Comparison of ENCODE assay signal across 21 cellular contexts in genomic region chr5:130797303-130797702, GRCh38.
DNase-seq lines count a peak whose midpoint lies in the region; ATAC-seq, FAIRE-seq and TF ChIP-seq lines count a peak whose summit lies in the region.
"Had no signal": no experiment of that assay in that cellular context is flagged by ENCODE, and none has a peak within 500 bp of the region (broad histone marks: within the 10 kb centered on the region; RNA-seq: fewer than 3 reads in every experiment).

No MANE protein-coding gene starts in this region.

- no peak overlapping the region for H3K4me3 Mint-ChIP-seq in H9
- H3K4me3 Mint-ChIP-seq in activated CD4-positive, alpha-beta T cell treated with anti-CD3 and anti-CD28 coated beads, Interleukin-2, amount 10 ng/mL, durations not matched to agents 7 days and 5 days = no peak overlapping the region
- H3K4me3 Mint-ChIP-seq: CD4-positive, CD25-positive, alpha-beta regulatory T cell; CD8-positive, alpha-beta memory T cell; IgD-negative memory B cell had no signal

- H2BK120ac ChIP-seq in H9 (ENCODE audit: low read depth, low read length, poor library complexity, severe bottlenecking) = no peak overlapping the region
- no peak overlapping the region for H2BK120ac ChIP-seq in mesenchymal stem cell (ENCODE audit: low read depth, low read length)
- H2BK120ac ChIP-seq in trophoblast cell (ENCODE audit: insufficient read depth, low read length, poor library complexity) = no peak overlapping the region

- H3K9ac ChIP-seq in H9 (ENCODE audit: extremely low read depth, insufficient read length, low read length) (no peak overlapping the region), mesenchymal stem cell (ENCODE audit: low read length) (no peak overlapping the region), trophoblast cell (ENCODE audit: low read length) (no peak overlapping the region)

- peak overlapping the region in 2 of 3 experiments; percentile 8 to 12; a peak in 2 of 7 replicates for H3K27ac Mint-ChIP-seq in H9
- no peak overlapping the region for H3K27ac Mint-ChIP-seq in activated CD4-positive, alpha-beta T cell treated with anti-CD3 and anti-CD28 coated beads, Interleukin-2, amount 10 ng/mL, durations not matched to agents 7 days and 5 days
- H3K27ac Mint-ChIP-seq: CD4-positive, CD25-positive, alpha-beta regulatory T cell; CD8-positive, alpha-beta memory T cell; IgD-negative memory B cell had no signal

- in situ Hi-C loops in gastrocnemius medialis (cut with MboI; ENCODE audit: low sequenced_read_pairs in 4 of 4) = no loop called here

- H3K4me1 ChIP-seq in H9 (ENCODE audit: insufficient read depth, low read length) (no peaks in the 10 kb centered on the region), mesenchymal stem cell (ENCODE audit: control insufficient read depth, insufficient read depth, low read depth, low read length) (no peaks in the 10 kb centered on the region), trophoblast cell (ENCODE audit: control insufficient read depth in 1 of 2, insufficient read depth in 2 of 2, low read length in 2 of 2) (no peaks in the 10 kb centered on the region), gastrocnemius medialis (no peaks in the 10 kb centered on the region), small intestine (ENCODE audit: control insufficient read depth in 2 of 2, insufficient read depth in 1 of 2, low read depth in 1 of 2, low read length in 1 of 2) (no peaks in the 10 kb centered on the region)
- H3K4me1 ChIP-seq: BE2C had no signal

- H3K4me3 ChIP-seq in mesenchymal stem cell (ENCODE audit: insufficient read depth in 1 of 2, low read depth in 1 of 2, low read length in 2 of 2) (no peak overlapping the region), trophoblast cell (ENCODE audit: low read depth, low read length) (no peak overlapping the region), gastrocnemius medialis (no peak overlapping the region), small intestine (ENCODE audit: low read depth in 1 of 2, low read length in 2 of 2) (no peak overlapping the region)

- H2BK12ac ChIP-seq in H9 (ENCODE audit: insufficient read length, low read depth, low read length) (no peak overlapping the region), mesenchymal stem cell (ENCODE audit: low read length in 2 of 2) (no peak overlapping the region), trophoblast cell (ENCODE audit: low read length) (no peak overlapping the region)

- no peak for FAIRE-seq in small intestine (lab: Jason Lieb, UNC)
- FAIRE-seq: D721Med, G401.6, GM12891, GM19239 had no signal

- H2BK20ac ChIP-seq in H9 (ENCODE audit: low read depth, low read length, poor library complexity, severe bottlenecking) = no peak overlapping the region

- H3T11ph ChIP-seq in H9 (ENCODE audit: low read length) = no peak overlapping the region

- no peak overlapping the region for H3K56ac ChIP-seq in H9 (ENCODE audit: insufficient read length, low read depth, low read length)

- no peak overlapping the region for H4K8ac ChIP-seq in H9 (replicated peaks; ENCODE audit: insufficient read length, low read depth, low read length)
- H4K8ac ChIP-seq in mesenchymal stem cell (ENCODE audit: low read length) = no peak overlapping the region
- H4K8ac ChIP-seq in trophoblast cell (ENCODE audit: low read depth, low read length) = no peak overlapping the region

- peaks cover 3 to 6% of the 10 kb centered on the region in 2 experiments; a peak in 3 of 5 replicates for H3K9me3 Mint-ChIP-seq in H9
- H3K9me3 Mint-ChIP-seq in activated CD4-positive, alpha-beta T cell treated with anti-CD3 and anti-CD28 coated beads, Interleukin-2, amount 10 ng/mL, durations not matched to agents 7 days and 5 days = peaks cover 4% of the 10 kb centered on the region

- H3K79me1 ChIP-seq in H9 (ENCODE audit: insufficient read depth, low read depth, low read length, poor library complexity, severe bottlenecking) (no peaks in the 10 kb centered on the region), mesenchymal stem cell (replicated peaks; ENCODE audit: low read length, poor library complexity, severe bottlenecking) (no peaks in the 10 kb centered on the region), trophoblast cell (ENCODE audit: low read length) (no peaks in the 10 kb centered on the region)

- DNase-seq in H9 (no peak), SW480 (ENCODE audit: low spot score) (peak; percentile 20), mesenchymal stem cell (no peak), trophoblast cell (no peak), gastrocnemius medialis (no peak), small intestine (no peak)
- no peak for DNase-seq in stimulated activated naive CD4-positive, alpha-beta T cell (lab: John Stamatoyannopoulos, UW)
- no peak for DNase-seq in activated CD4-positive, alpha-beta T cell treated with anti-CD3 and anti-CD28 coated beads, Interleukin-2, amount 10 ng/mL, durations not matched to agents 7 days and 5 days
- DNase-seq: BE2C; C1 segment of cervical spinal cord; CD4-positive, CD25-positive, alpha-beta regulatory T cell; CD8-positive, alpha-beta memory T cell; COR-L47; HCEC 1CT; KBM-7 had no signal

- H3K4me2 ChIP-seq in H9 (ENCODE audit: insufficient read depth, insufficient read length, low read length) (no peak overlapping the region), mesenchymal stem cell (ENCODE audit: low read length, poor library complexity, severe bottlenecking) (no peak overlapping the region), trophoblast cell (ENCODE audit: low read length) (no peak overlapping the region)

- H3K79me2 ChIP-seq in H9 (ENCODE audit: insufficient read depth, low read length) (no peaks in the 10 kb centered on the region), trophoblast cell (ENCODE audit: control insufficient read depth, insufficient read depth, low read length, poor library complexity) (no peaks in the 10 kb centered on the region)

- no peaks in the 10 kb centered on the region for H3K36me3 ChIP-seq in mesenchymal stem cell (ENCODE audit: control insufficient read depth in 1 of 2, insufficient read depth in 2 of 2, low read depth in 1 of 2, low read length in 2 of 2)
- H3K36me3 ChIP-seq in trophoblast cell (ENCODE audit: control insufficient read depth in 1 of 2, insufficient read depth in 2 of 2, low read length in 2 of 2) = no peaks in the 10 kb centered on the region
- H3K36me3 ChIP-seq in gastrocnemius medialis = no peaks in the 10 kb centered on the region
- H3K36me3 ChIP-seq in small intestine (ENCODE audit: control insufficient read depth in 2 of 2, insufficient read depth in 2 of 2, low read length in 2 of 2) = no peaks in the 10 kb centered on the region
- H3K36me3 ChIP-seq: BE2C had no signal

- H4K91ac ChIP-seq in H9 (ENCODE audit: insufficient read length, low read depth, low read length) = no peak overlapping the region
- peak overlapping the region; percentile 27 for H4K91ac ChIP-seq in mesenchymal stem cell (ENCODE audit: low read length)
- no peak overlapping the region for H4K91ac ChIP-seq in trophoblast cell (ENCODE audit: low read depth, low read length)

- no peak overlapping the region for H3K27ac ChIP-seq in H9 (ENCODE audit: insufficient read length, low read depth, low read length)
- H3K27ac ChIP-seq in mesenchymal stem cell (ENCODE audit: low read length, poor library complexity, severe bottlenecking) = no peak overlapping the region
- no peak overlapping the region for H3K27ac ChIP-seq in trophoblast cell (ENCODE audit: low read depth, low read length)
- no peak overlapping the region for H3K27ac ChIP-seq in gastrocnemius medialis
- H3K27ac ChIP-seq in small intestine (ENCODE audit: low read depth in 1 of 2, low read length in 1 of 2) = no peak overlapping the region
- H3K27ac ChIP-seq: HL-60 had no signal

- H2BK15ac ChIP-seq in H9 (ENCODE audit: low read depth, low read length) (no peak overlapping the region), mesenchymal stem cell (ENCODE audit: low read depth, poor library complexity, severe bottlenecking) (no peak overlapping the region)

- intact Hi-C loops in gastrocnemius medialis (cut with DNase I; ENCODE audit: low total_unique reads) = no loop called here

- no peak overlapping the region for H3K4ac ChIP-seq in H9 (ENCODE audit: low read depth, low read length)
- no peak overlapping the region for H3K4ac ChIP-seq in mesenchymal stem cell (ENCODE audit: low read depth in 1 of 2, low read length in 2 of 2)
- H3K4ac ChIP-seq in trophoblast cell (ENCODE audit: low read depth, low read length) = no peak overlapping the region

- H3K14ac ChIP-seq in H9 (ENCODE audit: insufficient read depth, low read length) (no peak overlapping the region), mesenchymal stem cell (ENCODE audit: low read length in 2 of 2) (no peak overlapping the region), trophoblast cell (ENCODE audit: low read length) (no peak overlapping the region)

- H3K23ac ChIP-seq in H9 (ENCODE audit: insufficient read length, low read depth, low read length) (no peak overlapping the region), mesenchymal stem cell (ENCODE audit: low read length in 2 of 2) (no peak overlapping the region), trophoblast cell (ENCODE audit: low read length) (peak overlapping the region; percentile 86)

- H2BK5ac ChIP-seq in H9 (ENCODE audit: insufficient read length, low read length) (no peak overlapping the region), mesenchymal stem cell (ENCODE audit: low read depth, low read length, poor library complexity, severe bottlenecking) (no peak overlapping the region), trophoblast cell (ENCODE audit: low read depth, low read length, poor library complexity) (no peak overlapping the region)

- ATAC-seq in gastrocnemius medialis = no peak

- H3K27me3 ChIP-seq in H9 (ENCODE audit: insufficient read depth, low read length) (no peaks in the 10 kb centered on the region), mesenchymal stem cell (ENCODE audit: control insufficient read depth in 1 of 2, insufficient read depth in 1 of 2, low read length in 2 of 2) (no peaks in the 10 kb centered on the region), trophoblast cell (ENCODE audit: insufficient read depth, low read length) (no peaks in the 10 kb centered on the region), gastrocnemius medialis (no peaks in the 10 kb centered on the region), small intestine (ENCODE audit: control insufficient read depth in 2 of 2, insufficient read depth in 2 of 2, low read length in 2 of 2) (no peaks in the 10 kb centered on the region)
- H3K27me3 ChIP-seq: BE2C had no signal

- H3K18ac ChIP-seq in H9 (ENCODE audit: insufficient read length, low read depth, low read length) (no peak overlapping the region), mesenchymal stem cell (ENCODE audit: low read depth in 1 of 2, low read length in 2 of 2) (no peak overlapping the region), trophoblast cell (ENCODE audit: low read length) (no peak overlapping the region)

- no peaks in the 10 kb centered on the region for H4K20me1 ChIP-seq in H9 (ENCODE audit: control insufficient read depth, insufficient read depth, insufficient read length)

- H3K36me3 Mint-ChIP-seq in H9 (ENCODE audit: insufficient read depth in 1 of 3, low read depth in 3 of 3) = peaks cover 0 to 6% (median 4%) of the 10 kb centered on the region in 3 experiments; a peak in 3 of 7 replicates
- no peaks in the 10 kb centered on the region for H3K36me3 Mint-ChIP-seq in activated CD4-positive, alpha-beta T cell treated with anti-CD3 and anti-CD28 coated beads, Interleukin-2, amount 10 ng/mL, durations not matched to agents 7 days and 5 days (ENCODE audit: low read depth)
- H3K36me3 Mint-ChIP-seq: CD4-positive, CD25-positive, alpha-beta regulatory T cell; IgD-negative memory B cell had no signal

- no peak overlapping the region for H4K5ac ChIP-seq in H9 (ENCODE audit: insufficient read length, low read depth, low read length)

- peaks cover 0 to 4% of the 10 kb centered on the region in 2 experiments; a peak in 1 of 4 replicates for H3K4me1 Mint-ChIP-seq in H9
- no peaks in the 10 kb centered on the region for H3K4me1 Mint-ChIP-seq in activated CD4-positive, alpha-beta T cell treated with anti-CD3 and anti-CD28 coated beads, Interleukin-2, amount 10 ng/mL, durations not matched to agents 7 days and 5 days
- H3K4me1 Mint-ChIP-seq: CD4-positive, CD25-positive, alpha-beta regulatory T cell; CD8-positive, alpha-beta memory T cell; IgD-negative memory B cell had no signal

- POLR2A ChIA-PET in activated CD4-positive, alpha-beta T cell treated with anti-CD3 and anti-CD28 coated beads, Interleukin-2, amount 10 ng/mL, durations not matched to agents 7 days and 5 days (lab: Charles Lee) = no interaction called here

- no peak for TF ChIP-seq CTCF in H9 (conservative IDR thresholded peaks at IDR 0.05)
- no peak for TF ChIP-seq CTCF in gastrocnemius medialis (IDR thresholded peaks at IDR 0.05 in 4 of 5, conservative IDR thresholded peaks at IDR 0.05 in 1 of 5)

- no peak for TF ChIP-seq POLR2A in gastrocnemius medialis (IDR thresholded peaks at IDR 0.05)

- H3K9me3 ChIP-seq in H9 (ENCODE audit: control insufficient read depth, low read depth, low read length) (no peaks in the 10 kb centered on the region), mesenchymal stem cell (ENCODE audit: control insufficient read depth, low read length) (peaks cover 13% of the 10 kb centered on the region), trophoblast cell (ENCODE audit: insufficient read depth, low read depth, low read length) (no peaks in the 10 kb centered on the region), gastrocnemius medialis (peaks cover 0 to 4% (median 0%) of the 10 kb centered on the region in 3 donors), small intestine (ENCODE audit: control insufficient read depth, low read depth) (no peaks in the 10 kb centered on the region)
- H3K9me3 ChIP-seq: BE2C had no signal

- H2AFZ ChIP-seq in H9 (ENCODE audit: low read length) (no peak overlapping the region), mesenchymal stem cell (ENCODE audit: low read depth, low read length) (no peak overlapping the region), trophoblast cell (ENCODE audit: insufficient read depth, low read length, poor library complexity) (no peak overlapping the region)

- H2AK5ac ChIP-seq in H9 (ENCODE audit: insufficient read length, low read length) (no peak overlapping the region), mesenchymal stem cell (ENCODE audit: low read length, severe bottlenecking) (no peak overlapping the region), trophoblast cell (ENCODE audit: low read length) (no peak overlapping the region)

- H3K27me3 Mint-ChIP-seq in H9 (ENCODE audit: low read depth) = no peaks in the 10 kb centered on the region; the same call in none of the 2 replicates
- H3K27me3 Mint-ChIP-seq in activated CD4-positive, alpha-beta T cell treated with anti-CD3 and anti-CD28 coated beads, Interleukin-2, amount 10 ng/mL, durations not matched to agents 7 days and 5 days = peaks cover 7% of the 10 kb centered on the region
- H3K27me3 Mint-ChIP-seq: CD4-positive, CD25-positive, alpha-beta regulatory T cell had no signal

- CTCF ChIA-PET in activated CD4-positive, alpha-beta T cell treated with anti-CD3 and anti-CD28 coated beads, Interleukin-2, amount 10 ng/mL, durations not matched to agents 7 days and 5 days (lab: Charles Lee) = no interaction called here

- H3K23me2 ChIP-seq in H9 (ENCODE audit: insufficient read length, low read depth, low read length, poor library complexity, severe bottlenecking) = no peaks in the 10 kb centered on the region

- WGBS in H9 (ENCODE audit: extremely low coverage, insufficient read length, low lambda C conversion rate) = 100% methylated on average over 1 of the region's 3 CpGs
- WGBS in mesenchymal stem cell = 85% methylated on average over 2 of the region's 3 CpGs
- 100% methylated on average over 1 of the region's 3 CpGs for WGBS in trophoblast cell (ENCODE audit: extremely low coverage, insufficient coverage, insufficient read length)
- WGBS in small intestine, 3 donors = 38 to 68% (median 47%) methylated on average over 3 of the region's 3 CpGs

- H4K12ac ChIP-seq in trophoblast cell (ENCODE audit: low read depth, low read length) = no peak overlapping the region
